25 cellular contexts compared by ENCODE assay signal in genomic region chr9:18346761-18347160, GRCh38.
"Had no signal": no experiment of that assay in that cellular context is flagged by ENCODE, and none has a peak within 500 bp of the region (broad histone marks: within the 10 kb centered on the region; RNA-seq: fewer than 3 reads in every experiment).

No MANE protein-coding gene starts in this region.

- ATAC-seq: activated CD4-positive, alpha-beta T cell treated with anti-CD3 and anti-CD28 coated beads for 36 hours; activated T-helper 17 cell treated with anti-CD3 and anti-CD28 coated beads, Interleukin-2, amount 50 U/mL, for 72 hours; gastrocnemius medialis; heart left ventricle; left colon; naive thymus-derived CD4-positive, alpha-beta T cell; pancreas; right lobe of liver; stimulated activated naive B cell treated with anti-CD40 and anti-IgM and Interleukin-4, amounts not matched to agents 10 μg/mL and 1 μg/mL and 100 μg/mL, for 72 hours had no signal

- DNase-seq: activated B cell treated with CpG ODN at 0.5 μM for 24 hours; activated CD4-positive, alpha-beta T cell treated with anti-CD3 and anti-CD28 coated beads for 36 hours; activated CD4-positive, alpha-beta T cell treated with anti-CD3 and anti-CD28 coated beads, Interleukin-2, amount 50 U/mL, for 4 hours; activated CD8-positive, alpha-beta memory T cell treated with anti-CD3 and anti-CD28 coated beads for 24 hours; activated CD8-positive, alpha-beta memory T cell treated with anti-CD3 and anti-CD28 coated beads, Interleukin-2, amount 50 U/mL, for 4 hours; activated naive CD8-positive, alpha-beta T cell treated with anti-CD3 and anti-CD28 coated beads for 36 hours; activated T-cell treated with anti-CD3 and anti-CD28 coated beads, Interleukin-2, amount 50 U/mL, for 24 hours; central memory CD4-positive, alpha-beta T cell; dermis blood vessel endothelial cell; effector CD8-positive, alpha-beta T cell; gastrocnemius medialis; heart left ventricle; left colon; mesendoderm; naive thymus-derived CD4-positive, alpha-beta T cell; pancreas; right lobe of liver; stimulated activated CD4-positive, alpha-beta T cell treated with anti-CD3 and anti-CD28 coated beads, Interleukin-15, amount 100 ng/mL, for 24 hours; stimulated activated naive B cell treated with anti-CD40 and anti-IgM and Interleukin-4, amounts not matched to agents 10 μg/mL and 1 μg/mL and 100 μg/mL, for 72 hours; T-helper 9 cell had no signal

- H3K4me3 Mint-ChIP-seq: activated B cell treated with CpG ODN at 0.5 μM for 24 hours; activated CD4-positive, alpha-beta T cell treated with anti-CD3 and anti-CD28 coated beads for 36 hours; activated naive CD8-positive, alpha-beta T cell treated with anti-CD3 and anti-CD28 coated beads for 36 hours; activated T-cell treated with anti-CD3 and anti-CD28 coated beads, Interleukin-2, amount 50 U/mL, for 24 hours; activated T-helper 17 cell treated with anti-CD3 and anti-CD28 coated beads, Interleukin-2, amount 50 U/mL, for 72 hours; naive thymus-derived CD4-positive, alpha-beta T cell; stimulated activated naive B cell treated with anti-CD40 and anti-IgM and Interleukin-4, amounts not matched to agents 10 μg/mL and 1 μg/mL and 100 μg/mL, for 72 hours; type B pancreatic cell had no signal

- H3K27me3 Mint-ChIP-seq: activated B cell treated with CpG ODN at 0.5 μM for 24 hours; activated T-cell treated with anti-CD3 and anti-CD28 coated beads, Interleukin-2, amount 50 U/mL, for 24 hours; activated T-helper 17 cell treated with anti-CD3 and anti-CD28 coated beads, Interleukin-2, amount 50 U/mL, for 72 hours; stimulated activated naive B cell treated with anti-CD40 and anti-IgM and Interleukin-4, amounts not matched to agents 10 μg/mL and 1 μg/mL and 100 μg/mL, for 72 hours; type B pancreatic cell had no signal

- H3K27me3 ChIP-seq: gastrocnemius medialis, heart left ventricle, neutrophil, pancreas, right lobe of liver had no signal

- H3K4me2 ChIP-seq: smooth muscle cell had no signal

- H3K36me3 Mint-ChIP-seq: activated naive CD8-positive, alpha-beta T cell treated with anti-CD3 and anti-CD28 coated beads for 36 hours; stimulated activated naive B cell treated with anti-CD40 and anti-IgM and Interleukin-4, amounts not matched to agents 10 μg/mL and 1 μg/mL and 100 μg/mL, for 72 hours; type B pancreatic cell had no signal

- H3K27ac ChIP-seq: gastrocnemius medialis, heart left ventricle, neutrophil, pancreas, right lobe of liver, thoracic aorta had no signal

- H3K9me3 ChIP-seq: gastrocnemius medialis, heart left ventricle, neutrophil, pancreas, right lobe of liver, thoracic aorta had no signal

- H3K27ac Mint-ChIP-seq: activated B cell treated with CpG ODN at 0.5 μM for 24 hours; activated CD4-positive, alpha-beta T cell treated with anti-CD3 and anti-CD28 coated beads for 36 hours; activated naive CD8-positive, alpha-beta T cell treated with anti-CD3 and anti-CD28 coated beads for 36 hours; activated T-cell treated with anti-CD3 and anti-CD28 coated beads, Interleukin-2, amount 50 U/mL, for 24 hours; activated T-helper 17 cell treated with anti-CD3 and anti-CD28 coated beads, Interleukin-2, amount 50 U/mL, for 72 hours; naive thymus-derived CD4-positive, alpha-beta T cell; stimulated activated naive B cell treated with anti-CD40 and anti-IgM and Interleukin-4, amounts not matched to agents 10 μg/mL and 1 μg/mL and 100 μg/mL, for 72 hours; type B pancreatic cell had no signal

- H3K4me1 ChIP-seq: gastrocnemius medialis, pancreas had no signal

- H3K9me3 Mint-ChIP-seq: activated B cell treated with CpG ODN at 0.5 μM for 24 hours; activated naive CD8-positive, alpha-beta T cell treated with anti-CD3 and anti-CD28 coated beads for 36 hours; activated T-cell treated with anti-CD3 and anti-CD28 coated beads, Interleukin-2, amount 50 U/mL, for 24 hours; activated T-helper 17 cell treated with anti-CD3 and anti-CD28 coated beads, Interleukin-2, amount 50 U/mL, for 72 hours; stimulated activated naive B cell treated with anti-CD40 and anti-IgM and Interleukin-4, amounts not matched to agents 10 μg/mL and 1 μg/mL and 100 μg/mL, for 72 hours; type B pancreatic cell had no signal

- H3K36me3 ChIP-seq: gastrocnemius medialis, heart left ventricle, neutrophil, pancreas, right lobe of liver, thoracic aorta had no signal

- H3K4me1 Mint-ChIP-seq: activated B cell treated with CpG ODN at 0.5 μM for 24 hours; activated CD4-positive, alpha-beta T cell treated with anti-CD3 and anti-CD28 coated beads for 36 hours; activated naive CD8-positive, alpha-beta T cell treated with anti-CD3 and anti-CD28 coated beads for 36 hours; activated T-helper 17 cell treated with anti-CD3 and anti-CD28 coated beads, Interleukin-2, amount 50 U/mL, for 72 hours; naive thymus-derived CD4-positive, alpha-beta T cell; stimulated activated naive B cell treated with anti-CD40 and anti-IgM and Interleukin-4, amounts not matched to agents 10 μg/mL and 1 μg/mL and 100 μg/mL, for 72 hours had no signal

- H3K4me3 ChIP-seq: gastrocnemius medialis, heart left ventricle, pancreas, right lobe of liver, smooth muscle cell, thoracic aorta had no signal
